Comparison of ENCODE assay signal across 8 cellular contexts in genomic region chr13:60397693-60398437, GRCh38. TPM values are rescaled to one million over a fixed set of nuclear protein-coding genes. Genes with fewer than 3 reads are reported as not detected.
DNase-seq lines count a peak whose midpoint lies in the region; ATAC-seq and TF ChIP-seq lines count a peak whose summit lies in the region.

No MANE protein-coding gene starts in this region.

- peak overlapping the region; percentile 96 for H3K27ac Mint-ChIP-seq in T-cell

- TF ChIP-seq CTCF in GM06990 (IDR thresholded peaks at IDR 0.05; ENCODE audit: insufficient read depth, low read length, poor library complexity, severe bottlenecking): no peak

- no peaks in the 10 kb centered on the region for H3K27me3 ChIP-seq in GM06990 (replicated peaks; ENCODE audit: control insufficient read depth, insufficient read depth, low read length)

- H3K36me3 Mint-ChIP-seq in T-cell: no peaks in the 10 kb centered on the region

- DNase-seq in GM06990 (ENCODE audit: extremely low read depth, insufficient read length): peak; percentile 81
- no peak for DNase-seq in Jurkat, Clone E6-1 (ENCODE audit: low read depth, low spot score)
- peak in 31 of 34 experiments; percentile 0 to 51 (median 24) for DNase-seq in T-cell
- DNase-seq in T47D (ENCODE audit: low read depth in 1 of 2, low spot score in 1 of 2): peak; percentile 36 to 57
- DNase-seq in iPS-NIHi7 (ENCODE audit: extremely low spot score): peak; percentile 64
- DNase-seq in NCI-H1436 treated with DMSO at 0.1 percent for 48 hours (lab: John Stamatoyannopoulos, UW): no peak

- H3K4me3 Mint-ChIP-seq in T-cell: peak overlapping the region; percentile 88 to 95 (median 94)

- H3K4me3 ChIP-seq in GM06990 (replicated peaks; ENCODE audit: low read depth, low read length): peak overlapping the region; percentile 85
- peak overlapping the region; percentile 83 for H3K4me3 ChIP-seq in Jurkat, Clone E6-1 (ENCODE audit: low read length)
- peak overlapping the region; percentile 62 to 90 (median 75) for H3K4me3 ChIP-seq in skin epidermis

- POLR2A ChIA-PET in T-cell (lab: Charles Lee): no interaction called here

- no peaks in the 10 kb centered on the region for H3K36me3 ChIP-seq in GM06990 (ENCODE audit: control insufficient read depth, insufficient read depth, low read length)

- CTCF ChIA-PET in T-cell (lab: Charles Lee): interaction anchor here (0.6 to 2.9 kb wide), 5 partner anchors 9 to 715 kb away, joined by 3 to 10 read pairs (median 4); no protein-coding TSS in a partner anchor

- H3K27me3 Mint-ChIP-seq in T-cell: no peaks in the 10 kb centered on the region

- peak overlapping the region; percentile 96 to 100 (median 99) for H3K27ac ChIP-seq in skin epidermis

- ATAC-seq in GM21723 (IDR thresholded peaks at IDR 0.05; ENCODE audit: unreplicated experiment) (peak; percentile 32), T-cell (replicated peaks in 1 of 4) (peak in 3 of 4 experiments; percentile 0 to 8 (median 5))

- in situ Hi-C loops in T47D (cut with HindIII; ENCODE audit: low pct_unique_long_range_greater_than_20kb, low sequenced_read_pairs): no loop called here

- no peaks in the 10 kb centered on the region for H3K9me3 Mint-ChIP-seq in T-cell

- H3K4me1 Mint-ChIP-seq in T-cell: peaks cover 45 to 48% (median 45%) of the 10 kb centered on the region in 3 donors

RNA-seq across cellular contexts. Expression of gene TDRD3, which starts 0.8 kb away (rescaled TPM):
- polyA plus RNA-seq in Jurkat, Clone E6-1 (2012; ENCODE audit: insufficient read depth, insufficient read length): 16.2 TPM
- total RNA-seq in T-cell: 10 to 100 TPM; 23.6 to 30.4 (median 26.8) TPM

Comparison
In these comparisons a context has a peak if more than half of its experiments do, and no peak if none do; other contexts are left out.
1. DNase-seq: peak in GM06990 (single experiment), T-cell (31 of 34), T47D (2 of 2) and iPS-NIHi7 (single experiment); none in Jurkat, Clone E6-1 (single experiment) and NCI-H1436 treated with DMSO at 0.1 percent for 48 hours (single experiment).
2. Peak in every context shown above with its lines, with median percentiles within 50 percentile points of each other: H3K4me3 ChIP-seq.